ENCODE assay signal across 20 cellular contexts in genomic region chr11:109961261-109961660, GRCh38.
"Had no signal": no experiment of that assay in that cellular context is flagged by ENCODE, and none has a peak within 500 bp of the region (broad histone marks: within the 10 kb centered on the region; RNA-seq: fewer than 3 reads in every experiment).

No MANE protein-coding gene starts in this region.

- DNase-seq: activated CD4-positive, alpha-beta memory T cell treated with anti-CD3 and anti-CD28 coated beads for 36 hours; activated CD4-positive, alpha-beta T cell treated with anti-CD3 and anti-CD28 coated beads for 36 hours; activated CD4-positive, alpha-beta T cell treated with anti-CD3 and anti-CD28 coated beads, Interleukin-2, amount 10 ng/mL, durations not matched to agents 24 days and 14 days; activated CD4-positive, CD25-positive, alpha-beta regulatory T cell; activated CD4-positive, CD25-positive, alpha-beta regulatory T cell treated with anti-CD3 and anti-CD28 coated beads, Interleukin-2, amount 50 U/mL, for 72 hours; activated CD8-positive, alpha-beta memory T cell treated with anti-CD3 and anti-CD28 coated beads, Interleukin-2, amount 10 ng/mL, durations not matched to agents 7 days and 5 days; activated CD8-positive, alpha-beta memory T cell treated with anti-CD3 and anti-CD28 coated beads, Interleukin-2, amount 50 U/mL, for 4 hours; activated CD8-positive, alpha-beta T cell treated with anti-CD3 and anti-CD28 coated beads, Interleukin-2, amount 10 ng/mL, durations not matched to agents 7 days and 5 days; activated gamma-delta T cell; activated naive CD4-positive, alpha-beta T cell; activated naive CD4-positive, alpha-beta T cell treated with anti-CD3 and anti-CD28 coated beads, Interleukin-2, amount 10 ng/mL, durations not matched to agents 7 days and 5 days; activated naive CD8-positive, alpha-beta T cell treated with anti-CD3 and anti-CD28 coated beads, Interleukin-2, amount 10 ng/mL, durations not matched to agents 7 days and 5 days; activated T-cell treated with anti-CD3 and anti-CD28 coated beads, Interleukin-2, amount 50 U/mL, for 1 hour; activated T-cell treated with anti-CD3 and anti-CD28 coated beads, Interleukin-2, amount 50 U/mL, for 72 hours; amniotic stem cell; cortex of kidney; dermis blood vessel endothelial cell; effector CD4-positive, alpha-beta T cell; effector memory CD8-positive, alpha-beta T cell; T-helper 2 cell had no signal
